In genomic region chr3:81436182-81436581, GRCh38 we compare ENCODE assay signal across 1 cellular context.
TF ChIP-seq lines count a peak whose summit lies in the region.

No MANE protein-coding gene starts in this region.

TF ChIP-seq in GM23338, 12 proteins besides CTCF, POLR2A, EP300 and RAD21 (continued from another document):
- no peak for TF ChIP-seq ZNF462 (CRISPR knock-in tag; IDR thresholded peaks at IDR 0.05)
- TF ChIP-seq STAT1 (IDR thresholded peaks at IDR 0.05; ENCODE audit: unreplicated experiment) = no peak
- TF ChIP-seq EZH2 (IDR thresholded peaks at IDR 0.05; ENCODE audit: low read depth, unreplicated experiment) = no peak
- no peak for TF ChIP-seq JUNB (IDR thresholded peaks at IDR 0.05; ENCODE audit: unreplicated experiment)
- TF ChIP-seq CREB1 (CRISPR knock-in tag; IDR thresholded peaks at IDR 0.05; ENCODE audit: low read depth) = no peak
- no peak for TF ChIP-seq POLR2AphosphoS5 (IDR thresholded peaks at IDR 0.05; ENCODE audit: low read depth)
